Comparison of ENCODE assay signal across 1 cellular context in genomic region chr12:47082963-47083621, GRCh38.
TF ChIP-seq lines count a peak whose summit lies in the region.

No MANE protein-coding gene starts in this region.

TF ChIP-seq in K562, 482 proteins besides CTCF, POLR2A, EP300 and RAD21 (continued from another document):
- TF ChIP-seq CTCFL (IDR thresholded peaks at IDR 0.05; ENCODE audit: borderline replicate concordance, insufficient read depth, low read depth, low read length, poor library complexity, severe bottlenecking), result no peak
- TF ChIP-seq EP400 (IDR thresholded peaks at IDR 0.05), result 0 out of 2 replicates have a peak, but pooled peaks have one; percentile 21
- TF ChIP-seq CBFA2T3 (IDR thresholded peaks at IDR 0.05), result peak; percentile 27; the same call in 1 of the 2 replicates
- TF ChIP-seq HDAC2 (IDR thresholded peaks at IDR 0.05), result no peak
- 0 out of 2 replicates have a peak, but pooled peaks have one; percentile 23 for TF ChIP-seq NCOR1 (IDR thresholded peaks at IDR 0.05)
- no peak for TF ChIP-seq BHLHE40 (IDR thresholded peaks at IDR 0.05; ENCODE audit: low read length)
- TF ChIP-seq ZFP91 (CRISPR knock-in tag; IDR thresholded peaks at IDR 0.05), result no peak
- TF ChIP-seq ZNF668 (CRISPR knock-in tag; IDR thresholded peaks at IDR 0.05), result 0 out of 2 replicates have a peak, but pooled peaks have one; percentile 26
- TF ChIP-seq TOE1 (IDR thresholded peaks at IDR 0.05; ENCODE audit: borderline replicate concordance), result 0 out of 2 replicates have a peak, but pooled peaks have one; percentile 44
- no peak for TF ChIP-seq TOE1 (CRISPR knock-in tag; IDR thresholded peaks at IDR 0.05; ENCODE audit: borderline replicate concordance, low read depth)
- TF ChIP-seq ZNF444 (CRISPR knock-in tag; IDR thresholded peaks at IDR 0.05), result no peak
- TF ChIP-seq PHB2 (IDR thresholded peaks at IDR 0.05; ENCODE audit: low read depth), result no peak
- TF ChIP-seq KDM1A (IDR thresholded peaks at IDR 0.05), result peak; percentile 14 to 48; a peak in 1 of 4 replicates
- TF ChIP-seq NFE2L1 (tag; IDR thresholded peaks at IDR 0.05; ENCODE audit: borderline replicate concordance, low read depth), result no peak
- no peak for TF ChIP-seq LEF1 (IDR thresholded peaks at IDR 0.05)
- TF ChIP-seq HES1 (IDR thresholded peaks at IDR 0.05; ENCODE audit: low read depth), result 0 out of 2 replicates have a peak, but pooled peaks have one; percentile 13
TF ChIP-seq in K562: peak in this region for 19.
